14 cellular contexts compared by ENCODE assay signal in genomic region chr1:32783851-32784250, GRCh38. TPM values are rescaled to one million over a fixed set of nuclear protein-coding genes. Genes with fewer than 3 reads are reported as not detected.
A peak's percentile ranks its signal among the peaks of the same experiment; 100 is the strongest.
DNase-seq lines count a peak whose midpoint lies in the region; ATAC-seq and TF ChIP-seq lines count a peak whose summit lies in the region.
"Had no signal": no experiment of that assay in that cellular context is flagged by ENCODE, and none has a peak within 500 bp of the region (broad histone marks: within the 10 kb centered on the region; RNA-seq: fewer than 3 reads in every experiment).

No MANE protein-coding gene starts in this region.

- peaks cover 31% of the 10 kb centered on the region for H3K36me3 ChIP-seq in Panc1 (ENCODE audit: control insufficient read depth, insufficient read depth, low read length)

- no peaks in the 10 kb centered on the region for H3K27me3 ChIP-seq in Panc1 (ENCODE audit: control insufficient read depth, insufficient read depth, low read length)

- DNase-seq in Panc1 (ENCODE audit: low read depth, low spot score), result no peak
- peak; percentile 81 for DNase-seq in amniotic epithelial cell (ENCODE audit: low read depth)
- peak; percentile 68 for DNase-seq in kidney glomerular epithelial cell (lab: John Stamatoyannopoulos, UW)
- DNase-seq in activated effector memory CD4-positive, alpha-beta T cell treated with anti-CD3 and anti-CD28 coated beads, Interleukin-2, amount 50 U/mL, for 16 hours, result no peak
- no peak for DNase-seq in GDM1 (lab: John Stamatoyannopoulos, UW)
- DNase-seq: CD8-positive, alpha-beta T cell; COR-L47; DMS153; DMS79 treated with DMSO at 0.1 percent for 48 hours; EL; GOT3; H9 had no signal

- in situ Hi-C loops in Panc1 (cut with HindIII; ENCODE audit: low pct_unique_long_range_greater_than_20kb, low sequenced_read_pairs), result no loop called here

- no peak for TF ChIP-seq CTCF in Panc1 (IDR thresholded peaks at IDR 0.05)

- intact Hi-C loops in Panc1 (cut with micrococcal nuclease; ENCODE audit: unreplicated experiment), result no loop called here

- CTCF ChIA-PET in Panc1 (lab: Charles Lee), result interaction anchor here (0.6 kb wide), 1 partner anchor 10 kb away, joined by 6 read pairs; no protein-coding TSS in a partner anchor

- no peak overlapping the region for H3K4me3 ChIP-seq in Panc1 (ENCODE audit: low read depth in 2 of 2, low read length in 2 of 2)
- H3K4me3 ChIP-seq: A549 had no signal

- BruUV-seq in Panc1 (replicated peaks; lab: Mats Ljungman, UMichigan), result TSS peak; percentile 15

- ATAC-seq in Panc1, result no peak
- ATAC-seq in GM21390 (IDR thresholded peaks at IDR 0.05; ENCODE audit: unreplicated experiment), result no peak
- ATAC-seq: A549; CD8-positive, alpha-beta T cell had no signal

- no peaks in the 10 kb centered on the region for H3K4me1 ChIP-seq in Panc1 (ENCODE audit: control insufficient read depth, insufficient read depth, low read length)

- H3K9me3 ChIP-seq in Panc1 (ENCODE audit: control insufficient read depth, insufficient read depth, low read depth, low read length), result no peaks in the 10 kb centered on the region
- H3K9me3 ChIP-seq: A549 had no signal

- POLR2A ChIA-PET in Panc1 (lab: Charles Lee), result no interaction called here

- H3K27ac ChIP-seq in Panc1 (ENCODE audit: low read length), result no peak overlapping the region
- H3K27ac ChIP-seq: A549 had no signal

RNA-seq across cellular contexts. Expression of gene YARS1, which starts 33.3 kb away (rescaled TPM):
- total RNA-seq in Panc1 (2021; ENCODE audit: unreplicated experiment), result 120 TPM
- 184 TPM for polyA plus RNA-seq in Panc1 (2012; ENCODE audit: insufficient read length)

RNA-seq across cellular contexts. Expression of gene S100PBP, which starts 33.6 kb away (rescaled TPM):
- total RNA-seq in Panc1 (2021; ENCODE audit: unreplicated experiment), result 55.4 TPM
- polyA plus RNA-seq in Panc1 (2012; ENCODE audit: insufficient read length), result 25.8 TPM

Comparison
In these comparisons a context has a peak if more than half of its experiments do, and no peak if none do; other contexts are left out.
1. DNase-seq: peak in amniotic epithelial cell (single experiment) and kidney glomerular epithelial cell (single experiment); none in Panc1 (single experiment), activated effector memory CD4-positive, alpha-beta T cell treated with anti-CD3 and anti-CD28 coated beads, Interleukin-2, amount 50 U/mL, for 16 hours (single experiment) and GDM1 (single experiment).